9 cellular contexts compared by ENCODE assay signal in genomic region chr2:11752906-11753305, GRCh38. TPM values are rescaled to one million over a fixed set of nuclear protein-coding genes. Genes with fewer than 3 reads are reported as not detected.
A peak's percentile ranks its signal among the peaks of the same experiment; 100 is the strongest.
DNase-seq lines count a peak whose midpoint lies in the region; ATAC-seq and TF ChIP-seq lines count a peak whose summit lies in the region.
"Had no signal": no experiment of that assay in that cellular context is flagged by ENCODE, and none has a peak within 500 bp of the region (broad histone marks: within the 10 kb centered on the region; RNA-seq: fewer than 3 reads in every experiment).

No MANE protein-coding gene starts in this region.

- no peaks in the 10 kb centered on the region for H3K9me3 Mint-ChIP-seq in activated naive CD4-positive, alpha-beta T cell treated with anti-CD3 and anti-CD28 coated beads for 36 hours

- POLR2A ChIA-PET in Panc1 (lab: Charles Lee) = interaction anchor here (1.6 kb wide), 1 partner anchor 9 kb away, joined by 5 read pairs; no protein-coding TSS in a partner anchor

- CTCF ChIA-PET in activated naive CD4-positive, alpha-beta T cell treated with anti-CD3 and anti-CD28 coated beads for 36 hours (lab: Charles Lee) = interaction anchor here (0.6 to 5.8 kb wide), 9 partner anchors 9 to 70 kb away, joined by 3 to 40 read pairs (median 4); no protein-coding TSS in a partner anchor
- CTCF ChIA-PET in Panc1 (lab: Charles Lee) = interaction anchor here (0.6 to 2.2 kb wide), 2 partner anchors 65 to 81 kb away, joined by 3 to 7 read pairs; no protein-coding TSS in a partner anchor

- no peak for ATAC-seq in Panc1

- H3K27ac ChIP-seq in Panc1 (ENCODE audit: low read length) = peak overlapping the region; percentile 77; the same call in 1 of the 2 replicates
- peak overlapping the region; percentile 46 to 65 for H3K27ac ChIP-seq in testis

- peak overlapping the region; percentile 70 for H3K4me3 Mint-ChIP-seq in activated naive CD4-positive, alpha-beta T cell treated with anti-CD3 and anti-CD28 coated beads for 36 hours

- H3K27me3 ChIP-seq in Panc1 (ENCODE audit: control insufficient read depth, insufficient read depth, low read length) (no peaks in the 10 kb centered on the region), testis (no peaks in the 10 kb centered on the region)

- H3K36me3 ChIP-seq in Panc1 (ENCODE audit: control insufficient read depth, insufficient read depth, low read length) (no peaks in the 10 kb centered on the region), testis (ENCODE audit: low read depth, missing control alignments) (no peaks in the 10 kb centered on the region)

- H3K4me3 ChIP-seq in Panc1 (ENCODE audit: low read depth in 2 of 2, low read length in 2 of 2) (peak overlapping the region in 1 of 2 experiments; percentile 32; a peak in 1 of 4 replicates), testis (no peak overlapping the region)

- TF ChIP-seq POLR2A in testis (IDR thresholded peaks at IDR 0.05) = no peak

- in situ Hi-C loops in Panc1 (cut with HindIII; ENCODE audit: low pct_unique_long_range_greater_than_20kb, low sequenced_read_pairs) = no loop called here

- 38 to 55% methylated on average over 7 to 8 of the region's 8 CpGs for WGBS in testis, 2 donors

- no TSS peak for BruUV-seq in Panc1 (replicated peaks; lab: Mats Ljungman, UMichigan)

- H3K36me3 Mint-ChIP-seq in activated naive CD4-positive, alpha-beta T cell treated with anti-CD3 and anti-CD28 coated beads for 36 hours (ENCODE audit: low read depth) = peaks cover 15% of the 10 kb centered on the region

- H3K9me3 ChIP-seq in Panc1 (ENCODE audit: control insufficient read depth, insufficient read depth, low read depth, low read length) = no peaks in the 10 kb centered on the region
- H3K9me3 ChIP-seq in testis = no peaks in the 10 kb centered on the region

- H3K27ac Mint-ChIP-seq in activated naive CD4-positive, alpha-beta T cell treated with anti-CD3 and anti-CD28 coated beads for 36 hours = peak overlapping the region; percentile 97

- H3K4me1 ChIP-seq in Panc1 (ENCODE audit: control insufficient read depth, insufficient read depth, low read length) (peaks cover 56% of the 10 kb centered on the region), testis (peaks cover 33% of the 10 kb centered on the region)

- no peak for TF ChIP-seq CTCF in Panc1 (IDR thresholded peaks at IDR 0.05)
- TF ChIP-seq CTCF in testis (IDR thresholded peaks at IDR 0.05) = no peak

- peaks cover 92% of the 10 kb centered on the region for H3K4me1 Mint-ChIP-seq in activated naive CD4-positive, alpha-beta T cell treated with anti-CD3 and anti-CD28 coated beads for 36 hours (ENCODE audit: low read depth)

- intact Hi-C loops in activated naive CD4-positive, alpha-beta T cell treated with anti-CD3 and anti-CD28 coated beads for 36 hours (cut with micrococcal nuclease) = loop anchor here (1.0 to 10.0 kb wide), 7 partner anchors 22 to 1306 kb away; partner anchors contain the start of genes ODC1, ROCK2 and TRIB2
- intact Hi-C loops in Panc1 (cut with micrococcal nuclease; ENCODE audit: unreplicated experiment) (no loop called here), testis (cut with DNase I; ENCODE audit: low total_unique reads) (no loop called here), posterior vena cava (cut with DNase I) (no loop called here)

- H3K27me3 Mint-ChIP-seq in activated naive CD4-positive, alpha-beta T cell treated with anti-CD3 and anti-CD28 coated beads for 36 hours (ENCODE audit: low read depth) = no peaks in the 10 kb centered on the region

- DNase-seq in activated naive CD4-positive, alpha-beta T cell treated with anti-CD3 and anti-CD28 coated beads for 36 hours = no peak
- DNase-seq in activated naive CD4-positive, alpha-beta T cell (lab: John Stamatoyannopoulos, UW) = no peak
- no peak for DNase-seq in Panc1 (ENCODE audit: low read depth, low spot score)
- DNase-seq in fibroblast of gingiva (ENCODE audit: low read depth) = peak; percentile 12
- DNase-seq in testis = peak; percentile 40
- DNase-seq in posterior vena cava (ENCODE audit: low spot score) = no peak
- no peak for DNase-seq in NAMALWA (ENCODE audit: low spot score)
- no peak for DNase-seq in DMS53 treated with DMSO at 0.1 percent for 48 hours (lab: John Stamatoyannopoulos, UW; ENCODE audit: unreplicated experiment)
- DNase-seq: activated CD4-positive, alpha-beta T cell treated with anti-CD3 and anti-CD28 coated beads, Interleukin-2, amount 50 U/mL, for 48 hours had no signal

RNA-seq across cellular contexts. Expression of gene LPIN1, which starts 6.5 kb away (rescaled TPM):
- total RNA-seq in activated naive CD4-positive, alpha-beta T cell treated with anti-CD3 and anti-CD28 coated beads for 36 hours = 100 to 1,000 TPM in 1 of 2 experiments, 10 to 100 TPM in 1; 96.4 to 102 TPM
- total RNA-seq in Panc1 (2021; ENCODE audit: unreplicated experiment) (51.8 TPM), testis (100 to 1,000 TPM in 1 of 2 donors, 10 to 100 TPM in 1; 90.0 to 198 TPM), posterior vena cava (10 to 100 TPM; 24.2 to 26.8 TPM)
- 23.0 TPM for polyA plus RNA-seq in Panc1 (2012; ENCODE audit: insufficient read length)
- 169 TPM for polyA plus RNA-seq in testis (ENCODE audit: insufficient read depth, low read depth, low replicate concordance)

Comparison
In these comparisons a context has a peak if more than half of its experiments do, and no peak if none do; other contexts are left out.
1. DNase-seq: peak in fibroblast of gingiva (single experiment) and testis (single experiment); none in activated naive CD4-positive, alpha-beta T cell treated with anti-CD3 and anti-CD28 coated beads for 36 hours (single experiment), activated naive CD4-positive, alpha-beta T cell (0 of 4), Panc1 (single experiment), posterior vena cava (single experiment), NAMALWA (single experiment) and DMS53 treated with DMSO at 0.1 percent for 48 hours (single experiment).